In the genomic region with DNA sequence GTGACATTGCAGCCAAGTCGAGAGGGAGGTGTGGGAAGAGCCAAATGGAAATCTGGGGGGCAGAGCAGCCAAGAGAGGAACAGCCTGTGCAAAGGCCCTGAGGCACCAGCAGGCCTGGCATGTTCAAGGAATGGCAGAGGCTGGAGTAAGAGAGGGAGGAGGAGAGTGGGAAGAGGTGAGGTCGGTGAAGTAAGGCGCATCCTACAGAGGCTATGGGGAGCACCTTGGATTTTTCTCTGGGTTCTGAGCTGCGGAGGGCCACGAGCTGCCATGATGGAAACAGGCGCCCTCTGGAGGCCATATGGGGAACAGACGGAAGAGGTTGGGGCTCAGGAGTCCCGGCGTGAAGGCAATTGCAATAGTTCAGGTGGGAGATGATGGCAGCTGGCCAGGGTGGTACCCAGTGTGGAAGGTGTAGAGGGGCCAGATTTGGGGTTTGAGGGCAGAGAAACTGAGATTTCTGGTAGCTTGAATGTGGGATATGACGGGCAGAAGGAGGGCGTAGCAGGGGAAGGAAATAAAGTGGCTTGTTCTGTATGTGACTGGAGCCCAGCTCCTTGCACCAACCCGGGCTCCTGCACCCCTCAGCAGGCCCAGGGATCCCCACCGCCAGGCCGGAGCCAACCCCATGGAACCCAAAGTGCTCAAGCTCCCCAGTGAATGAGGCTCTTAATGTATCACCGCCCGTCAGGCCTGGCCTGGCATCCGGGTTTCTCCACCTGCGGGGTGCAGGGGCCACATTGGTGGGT, we compare ENCODE assay signal across 6 cellular contexts. TPM values are rescaled to one million over a fixed set of nuclear protein-coding genes. Genes with fewer than 3 reads are reported as not detected.
DNase-seq lines count a peak whose midpoint lies in the region; ATAC-seq and TF ChIP-seq lines count a peak whose summit lies in the region.

No MANE protein-coding gene starts in this region.

- DNase-seq in ELR (ENCODE audit: low read depth) (peak; percentile 54), PC-3 (peak; percentile 50), mammary epithelial cell (no peak), prostate gland (ENCODE audit: low spot score) (no peak)

- H3K9me3 ChIP-seq in PC-3 (ENCODE audit: low read length), result no peaks in the 10 kb centered on the region
- H3K9me3 ChIP-seq in mammary epithelial cell (replicated peaks; ENCODE audit: insufficient read depth, low read length), result no peaks in the 10 kb centered on the region
- H3K9me3 ChIP-seq in prostate gland, result no peaks in the 10 kb centered on the region

- H3K79me2 ChIP-seq in PC-3 (ENCODE audit: low read length) (no peaks in the 10 kb centered on the region), mammary epithelial cell (ENCODE audit: insufficient read depth, low read length) (no peaks in the 10 kb centered on the region)

- in situ Hi-C loops in mammary epithelial cell (cut with MboI; ENCODE audit: low sequenced_read_pairs in 2 of 2), result loop anchor here in 1 of 2 donors (25.0 kb wide), 1 partner anchor 221 kb away; no protein-coding TSS in a partner anchor

- POLR2A ChIA-PET in PC-3 (lab: Charles Lee; ENCODE audit: unreplicated experiment), result no interaction called here

- H3K4me1 ChIP-seq in PC-3 (ENCODE audit: insufficient read depth, low read length) (no peaks in the 10 kb centered on the region), mammary epithelial cell (ENCODE audit: insufficient read depth, low read length) (peaks cover 9% of the 10 kb centered on the region), prostate gland (replicated peaks) (peaks cover 8% of the 10 kb centered on the region)

- ATAC-seq in PC-3 (peak; percentile 45; the same call in 1 of the 2 replicates), GM18873 (IDR thresholded peaks at IDR 0.05; ENCODE audit: low FRiP score, unreplicated experiment) (no peak), GM18861 (IDR thresholded peaks at IDR 0.05; ENCODE audit: unreplicated experiment) (no peak)

- no peak for TF ChIP-seq POLR2A in prostate gland (IDR thresholded peaks at IDR 0.05)

- dilution Hi-C loops in mammary epithelial cell (cut with HindIII; ENCODE audit: low sequenced_read_pairs), result no loop called here

- H3K4me3 ChIP-seq in PC-3 (ENCODE audit: low read length), result no peak overlapping the region
- H3K4me3 ChIP-seq in mammary epithelial cell (replicated peaks in 1 of 3; ENCODE audit: insufficient read depth in 1 of 3, low read depth in 2 of 3, low read length in 3 of 3), result no peak overlapping the region
- H3K4me3 ChIP-seq in prostate gland, result no peak overlapping the region

- H3K9ac ChIP-seq in PC-3 (ENCODE audit: low read length) (no peak overlapping the region), mammary epithelial cell (ENCODE audit: insufficient read depth, low read length) (no peak overlapping the region)

- no peaks in the 10 kb centered on the region for H3F3A ChIP-seq in PC-3 (ENCODE audit: low read length, unreplicated experiment)

- no peaks in the 10 kb centered on the region for H3K36me3 ChIP-seq in PC-3 (ENCODE audit: low read depth, low read length)
- no peaks in the 10 kb centered on the region for H3K36me3 ChIP-seq in mammary epithelial cell (ENCODE audit: insufficient read depth, low read length)
- H3K36me3 ChIP-seq in prostate gland, result no peaks in the 10 kb centered on the region

- H3K9me2 ChIP-seq in PC-3 (replicated peaks; ENCODE audit: low read length), result no peaks in the 10 kb centered on the region

- H3K27ac ChIP-seq in PC-3 (ENCODE audit: low read length), result no peak overlapping the region
- H3K27ac ChIP-seq in mammary epithelial cell (ENCODE audit: insufficient read depth, low read depth, low read length), result no peak overlapping the region
- no peak overlapping the region for H3K27ac ChIP-seq in prostate gland

- H2AFZ ChIP-seq in PC-3 (ENCODE audit: low read length), result peak overlapping the region; percentile 57; the same call in 1 of the 2 replicates
- no peak overlapping the region for H2AFZ ChIP-seq in mammary epithelial cell (ENCODE audit: low read depth, low read length)

- TF ChIP-seq CTCF in PC-3 (conservative IDR thresholded peaks at IDR 0.05; ENCODE audit: low read depth, low read length) (peak; percentile 83), mammary epithelial cell (conservative IDR thresholded peaks at IDR 0.05 in 1 of 2, IDR thresholded peaks at IDR 0.05 in 1 of 2; ENCODE audit: extremely low read depth in 1 of 2, insufficient read depth in 1 of 2, low read depth in 1 of 2, low read length in 2 of 2) (peak; percentile 65 to 85), prostate gland (IDR thresholded peaks at IDR 0.05) (peak in 3 of 4 experiments; percentile 23 to 48 (median 35))

- whole genome bisulfite sequencing in mammary epithelial cell (ENCODE audit: low coverage, missing lambda C conversion rate), result 66% methylated on average over 13 of the region's 18 CpGs
- 69% methylated on average over 18 of the region's 18 CpGs for WGBS in prostate gland

- H3K4me2 ChIP-seq in PC-3 (ENCODE audit: low read length) (no peak overlapping the region), mammary epithelial cell (ENCODE audit: insufficient read depth, low read depth, low read length) (no peak overlapping the region)

- H4K20me1 ChIP-seq in PC-3 (ENCODE audit: low read length) (no peaks in the 10 kb centered on the region), mammary epithelial cell (ENCODE audit: insufficient read depth, low read length) (no peaks in the 10 kb centered on the region)

- H3K27me3 ChIP-seq in PC-3 (ENCODE audit: low read length) (no peaks in the 10 kb centered on the region), mammary epithelial cell (ENCODE audit: insufficient read depth, low read length) (no peaks in the 10 kb centered on the region), prostate gland (replicated peaks; ENCODE audit: insufficient read depth) (no peaks in the 10 kb centered on the region)

- CTCF ChIA-PET in PC-3 (lab: Charles Lee), result interaction anchor here (0.6 kb wide), 1 partner anchor 74 kb away, joined by 3 read pairs; no protein-coding TSS in a partner anchor
- CTCF ChIA-PET in mammary epithelial cell (lab: Charles Lee; ENCODE audit: low non-redundant PET), result no interaction called here

- intact Hi-C loops in PC-3 (cut with micrococcal nuclease) (no loop called here), mammary epithelial cell (cut with micrococcal nuclease) (no loop called here), prostate gland (cut with DNase I) (no loop called here)

- BruUV-seq in PC-3 (replicated peaks; lab: Mats Ljungman, UMichigan), result no TSS peak
- no TSS peak for BruUV-seq in mammary epithelial cell (replicated peaks; lab: Mats Ljungman, UMichigan)

RNA-seq across cellular contexts. Expression of a gene that starts 20.5 kb away (rescaled TPM):
- total RNA-seq in PC-3 (2014; rRNA removed) (62.7 and 83.9 TPM in 2 replicates), mammary epithelial cell (10 to 100 TPM; 59.2 to 92.4 TPM), prostate gland (100 to 1,000 TPM in 1 of 2 donors, 10 to 100 TPM in 1; 80.7 to 221 TPM)
- 56.3 TPM for polyA plus RNA-seq in mammary epithelial cell
- polyA minus RNA-seq in mammary epithelial cell, result 72.5 TPM

RNA-seq across cellular contexts. Expression of a gene that starts 20.9 kb away (rescaled TPM):
- total RNA-seq in PC-3 (2014; rRNA removed) (14.3 and 18.4 TPM in 2 replicates), mammary epithelial cell (10 to 100 TPM; 15.7 to 23.4 TPM), prostate gland (10 to 100 TPM; 15.2 to 32.0 TPM)
- polyA plus RNA-seq in mammary epithelial cell, result 11.7 TPM
- polyA minus RNA-seq in mammary epithelial cell, result 18.6 TPM

RNA-seq across cellular contexts. Expression of a gene that starts 21.7 kb away (rescaled TPM):
- 97.4 and 117 TPM in 2 replicates for total RNA-seq in PC-3 (2014; rRNA removed)
- 100 to 1,000 TPM; 328 to 370 TPM for total RNA-seq in mammary epithelial cell
- 274 TPM for polyA plus RNA-seq in mammary epithelial cell
- polyA minus RNA-seq in mammary epithelial cell, result 353 TPM
- total RNA-seq in prostate gland, result 100 to 1,000 TPM; 122 to 214 TPM

RNA-seq across cellular contexts. Expression of a gene that starts 49.8 kb away (rescaled TPM):
- total RNA-seq in PC-3 (2014; rRNA removed), result 24.1 and 32.9 TPM in 2 replicates
- total RNA-seq in mammary epithelial cell, result 10 to 100 TPM; 20.2 to 55.5 TPM
- polyA plus RNA-seq in mammary epithelial cell, result 23.9 TPM
- polyA minus RNA-seq in mammary epithelial cell, result 21.0 TPM
- 10 to 100 TPM; 38.9 to 41.8 TPM for total RNA-seq in prostate gland

Comparison
In these comparisons a context has a peak if more than half of its experiments do, and no peak if none do; other contexts are left out.
1. DNase-seq: peak in ELR (single experiment) and PC-3 (single experiment); none in mammary epithelial cell (single experiment) and prostate gland (single experiment).
2. Peak in every context shown above with its lines, with median percentiles within 50 percentile points of each other: CTCF ChIP-seq.